Comparison of ENCODE assay signal across 26 cellular contexts in genomic region chr2:216885117-216885553, GRCh38. TPM values are rescaled to one million over a fixed set of nuclear protein-coding genes. Genes with fewer than 3 reads are reported as not detected.
"Had no signal": no experiment of that assay in that cellular context is flagged by ENCODE, and none has a peak within 500 bp of the region (broad histone marks: within the 10 kb centered on the region; RNA-seq: fewer than 3 reads in every experiment).

No MANE protein-coding gene starts in this region.

- H3K4me3 ChIP-seq: K562 had no signal

- H3K27ac ChIP-seq: HL-60, KMS-11 had no signal

- DNase-seq: Kasumi-1, MM.1S, NCI-H1092 treated with DMSO at 0.1 percent for 48 hours, NCI-H1436, NCI-H187, NCI-H2029, NCI-H2081 treated with DMSO at 0.1 percent for 48 hours, NCI-H2171, NCI-H226, NCI-H446, NCI-H510A, NCI-H524 treated with DMSO at 0.1 percent for 48 hours, NCI-H69, NCI-H774, Right ventricle myocardium superior, RPMI8226, SIG-M5, SK-N-SH had no signal

- FAIRE-seq: HTR-8/SVneo, K562, RCC 7860 had no signal

- H3K9ac ChIP-seq: KMS-11, SK-N-SH had no signal

- H3K9me3 ChIP-seq: SK-N-SH had no signal

- H3K4me2 ChIP-seq: KMS-11, SK-N-SH had no signal

RNA-seq across cellular contexts. Expression of gene TNP1, which starts 25.3 kb away (rescaled TPM):
- total RNA-seq: K562, M059J, Right ventricle myocardium superior, SK-MEL-5 had no signal
- polyA plus RNA-seq: IgD-negative memory B cell, K562, SK-N-SH had no signal
